Comparison of ENCODE assay signal across 8 cellular contexts in the genomic region with DNA sequence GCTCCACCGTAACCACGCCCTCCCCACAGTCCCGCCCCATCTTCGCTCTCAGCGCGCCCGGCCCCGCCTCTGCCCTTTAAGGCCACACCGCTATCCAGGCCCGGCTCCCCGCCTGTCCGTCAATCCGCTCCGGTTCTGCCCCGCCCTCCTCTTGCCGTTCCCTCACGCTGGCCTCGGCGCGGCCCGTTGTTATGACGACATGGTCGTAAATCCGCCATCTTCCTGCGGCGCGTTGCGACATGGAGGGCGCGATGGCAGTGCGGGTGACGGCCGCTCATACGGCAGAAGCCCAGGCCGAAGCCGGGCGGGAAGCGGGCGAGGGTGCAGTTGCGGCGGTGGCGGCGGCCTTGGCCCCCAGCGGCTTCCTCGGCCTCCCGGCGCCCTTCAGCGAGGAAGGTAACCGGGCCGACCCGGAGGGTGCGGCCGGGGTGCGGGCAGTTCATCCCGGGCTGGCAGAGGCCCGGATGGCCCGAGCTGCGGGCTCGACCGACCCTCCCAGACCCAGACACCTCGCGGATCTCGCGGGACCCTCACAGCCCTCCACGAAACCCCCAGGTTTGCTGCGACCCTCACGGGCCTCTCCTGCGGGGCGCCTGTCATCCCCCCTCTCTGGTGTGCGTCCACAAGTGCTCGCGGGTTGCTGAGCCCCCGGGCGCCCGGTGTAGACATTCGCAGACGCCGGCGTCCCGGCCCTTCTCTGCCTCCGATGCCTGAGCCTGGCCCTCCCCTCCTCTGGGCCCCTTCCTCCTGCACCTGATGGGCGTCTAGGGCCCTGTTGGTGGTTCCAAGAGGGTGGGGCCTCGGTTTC. TPM values are rescaled to one million over a fixed set of nuclear protein-coding genes. Genes with fewer than 3 reads are reported as not detected.
DNase-seq lines count a peak whose midpoint lies in the region; ATAC-seq and TF ChIP-seq lines count a peak whose summit lies in the region.

A gene with protein sequence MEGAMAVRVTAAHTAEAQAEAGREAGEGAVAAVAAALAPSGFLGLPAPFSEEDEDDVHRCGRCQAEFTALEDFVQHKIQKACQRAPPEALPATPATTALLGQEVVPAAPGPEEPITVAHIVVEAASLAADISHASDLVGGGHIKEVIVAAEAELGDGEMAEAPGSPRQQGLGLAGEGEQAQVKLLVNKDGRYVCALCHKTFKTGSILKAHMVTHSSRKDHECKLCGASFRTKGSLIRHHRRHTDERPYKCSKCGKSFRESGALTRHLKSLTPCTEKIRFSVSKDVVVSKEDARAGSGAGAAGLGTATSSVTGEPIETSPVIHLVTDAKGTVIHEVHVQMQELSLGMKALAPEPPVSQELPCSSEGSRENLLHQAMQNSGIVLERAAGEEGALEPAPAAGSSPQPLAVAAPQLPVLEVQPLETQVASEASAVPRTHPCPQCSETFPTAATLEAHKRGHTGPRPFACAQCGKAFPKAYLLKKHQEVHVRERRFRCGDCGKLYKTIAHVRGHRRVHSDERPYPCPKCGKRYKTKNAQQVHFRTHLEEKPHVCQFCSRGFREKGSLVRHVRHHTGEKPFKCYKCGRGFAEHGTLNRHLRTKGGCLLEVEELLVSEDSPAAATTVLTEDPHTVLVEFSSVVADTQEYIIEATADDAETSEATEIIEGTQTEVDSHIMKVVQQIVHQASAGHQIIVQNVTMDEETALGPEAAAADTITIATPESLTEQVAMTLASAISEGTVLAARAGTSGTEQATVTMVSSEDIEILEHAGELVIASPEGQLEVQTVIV (plus strand): TSS at position 217 of the 808 bp plus-strand sequence. CDS start 23 bp downstream, at position 240.

- H3K4me3 Mint-ChIP-seq in natural killer cell treated with Interleukin-12 subunit alpha and Interleukin-12 subunit beta and Interleukin-15 and Interleukin-18, amount 100 ng/mL, for 72 hours = peak within 1 kb of the TSS; percentile 84

- no peaks in the 10 kb centered on the region for H3K36me3 Mint-ChIP-seq in natural killer cell treated with Interleukin-12 subunit alpha and Interleukin-12 subunit beta and Interleukin-15 and Interleukin-18, amount 100 ng/mL, for 72 hours

- DNase-seq in EH (ENCODE audit: low read depth) = peak; percentile 99
- peak; percentile 99 for DNase-seq in H4 (ENCODE audit: low spot score)
- peak; percentile 100 for DNase-seq in LoVo (ENCODE audit: low spot score)
- peak; percentile 100 for DNase-seq in activated T-helper 9 cell treated with anti-CD3 and anti-CD28 coated beads, Interleukin-2, amount 50 U/mL, for 16 hours (ENCODE audit: low read depth)
- DNase-seq in fibroblast of peridontal ligament (ENCODE audit: extremely low read depth) = peak; percentile 98
- peak; percentile 100 for DNase-seq in natural killer cell treated with Interleukin-12 subunit alpha and Interleukin-12 subunit beta and Interleukin-15 and Interleukin-18, amount 100 ng/mL, for 72 hours (ENCODE audit: low spot score)
- DNase-seq in stimulated activated naive CD8-positive, alpha-beta T cell treated with anti-CD3 and anti-CD28 coated beads, Interleukin-15, Interleukin-2, amounts not matched to agents 100 U/mL and 50 U/mL, for 24 hours = peak; percentile 100

- no peaks in the 10 kb centered on the region for H3K27me3 Mint-ChIP-seq in natural killer cell treated with Interleukin-12 subunit alpha and Interleukin-12 subunit beta and Interleukin-15 and Interleukin-18, amount 100 ng/mL, for 72 hours

- peak; percentile 99 for ATAC-seq in natural killer cell treated with Interleukin-12 subunit alpha and Interleukin-12 subunit beta and Interleukin-15 and Interleukin-18, amount 100 ng/mL, for 72 hours
- peak; percentile 99 for ATAC-seq in stimulated activated naive CD8-positive, alpha-beta T cell treated with anti-CD3 and anti-CD28 coated beads, Interleukin-15, Interleukin-2, amounts not matched to agents 100 U/mL and 50 U/mL, for 24 hours

- peak; percentile 95 for TF ChIP-seq POLR2A in Raji (IDR thresholded peaks at IDR 0.05; ENCODE audit: insufficient read depth, low read depth, low read length)

- peak within 1 kb of the TSS; percentile 46 to 72 for H3K27ac Mint-ChIP-seq in natural killer cell treated with Interleukin-12 subunit alpha and Interleukin-12 subunit beta and Interleukin-15 and Interleukin-18, amount 100 ng/mL, for 72 hours

- peaks cover 9 to 20% of the 10 kb centered on the region in 2 donors for H3K4me1 Mint-ChIP-seq in natural killer cell treated with Interleukin-12 subunit alpha and Interleukin-12 subunit beta and Interleukin-15 and Interleukin-18, amount 100 ng/mL, for 72 hours (ENCODE audit: low read depth in 2 of 2)

- no peaks in the 10 kb centered on the region for H3K9me3 Mint-ChIP-seq in natural killer cell treated with Interleukin-12 subunit alpha and Interleukin-12 subunit beta and Interleukin-15 and Interleukin-18, amount 100 ng/mL, for 72 hours

RNA-seq across cellular contexts. Expression of the gene that starts here (rescaled TPM):
- total RNA-seq in H4 (2014; rRNA removed; shearing (Covaris generic)) = 8.0 and 9.5 TPM in 2 replicates
- 10 to 100 TPM; 27.5 to 51.8 TPM for total RNA-seq in natural killer cell treated with Interleukin-12 subunit alpha and Interleukin-12 subunit beta and Interleukin-15 and Interleukin-18, amount 100 ng/mL, for 72 hours

Comparison
In these comparisons a context has a peak if more than half of its experiments do, and no peak if none do; other contexts are left out.
1. Peak in every context shown above with its lines: DNase-seq and ATAC-seq.